11 cellular contexts compared by ENCODE assay signal in the genomic region with DNA sequence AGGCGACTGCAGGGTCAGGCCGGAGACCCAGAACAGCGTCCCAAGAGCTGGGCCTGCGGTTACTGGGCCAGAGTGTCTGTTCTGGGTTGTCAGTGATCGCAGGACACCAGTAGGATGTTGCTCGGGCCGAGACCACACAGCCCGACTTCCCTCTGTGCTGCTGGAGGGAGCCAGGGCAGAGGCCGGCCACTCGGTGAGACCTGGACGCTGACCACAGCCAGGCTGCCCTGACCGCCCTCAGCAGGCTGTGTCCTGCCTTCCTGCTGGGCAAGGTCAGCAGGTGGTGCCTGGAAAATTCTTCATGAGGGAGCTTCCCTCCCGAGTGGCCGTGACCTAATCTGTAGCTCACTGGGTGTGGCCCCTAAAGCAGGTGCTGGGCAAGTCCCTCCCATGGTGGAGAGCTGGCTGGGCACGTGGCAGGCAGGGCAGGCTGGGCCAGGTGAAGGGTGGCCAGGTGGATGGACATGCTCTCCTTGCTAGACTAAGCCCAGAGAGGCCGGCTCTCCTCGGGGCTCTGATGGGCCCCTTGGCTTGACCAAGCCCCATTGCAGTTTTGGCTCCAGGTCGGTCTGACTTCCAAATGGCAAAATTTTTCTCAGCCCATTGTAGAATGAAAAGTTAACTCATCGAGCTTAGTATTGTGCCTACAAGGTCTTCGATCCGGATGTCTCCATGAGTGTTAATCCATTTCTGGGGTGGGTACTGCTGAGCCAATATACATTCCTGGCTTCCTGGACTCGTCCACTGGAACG. TPM values are rescaled to one million over a fixed set of nuclear protein-coding genes. Genes with fewer than 3 reads are reported as not detected.
DNase-seq lines count a peak whose midpoint lies in the region; ATAC-seq and TF ChIP-seq lines count a peak whose summit lies in the region.
"Had no signal": no experiment of that assay in that cellular context is flagged by ENCODE, and none has a peak within 500 bp of the region (broad histone marks: within the 10 kb centered on the region; RNA-seq: fewer than 3 reads in every experiment).

No MANE protein-coding gene starts in this region.

- CTCF ChIA-PET in activated B cell treated with CpG ODN at 0.5 μM for 24 hours (lab: Charles Lee) = interaction anchor here (0.8 to 4.0 kb wide), 2 partner anchors 21 to 27 kb away, joined by 3 to 22 read pairs; no protein-coding TSS in a partner anchor

- no peak for ATAC-seq in natural killer cell treated with Interleukin-12 subunit alpha and Interleukin-12 subunit beta and Interleukin-15 and Interleukin-18, amount 100 ng/mL, for 72 hours
- ATAC-seq in natural killer cell (no peak), activated B cell treated with CpG ODN at 0.5 μM for 24 hours (ENCODE audit: low read depth) (no peak), lower lobe of right lung (no peak), HG03342 (IDR thresholded peaks at IDR 0.05; ENCODE audit: unreplicated experiment) (no peak)

- intact Hi-C loops in natural killer cell (cut with micrococcal nuclease) = no loop called here
- intact Hi-C loops in activated B cell treated with CpG ODN at 0.5 μM for 24 hours (cut with micrococcal nuclease) = loop anchor here (5.0 kb wide), 1 partner anchor 407 kb away; a partner anchor contains a TSS
- intact Hi-C loops in lower lobe of right lung (cut with DNase I) = no loop called here
- intact Hi-C loops in vagina (cut with DNase I) = no loop called here

- peak overlapping the region; percentile 66 for H3K4me3 Mint-ChIP-seq in natural killer cell treated with Interleukin-12 subunit alpha and Interleukin-12 subunit beta and Interleukin-15 and Interleukin-18, amount 100 ng/mL, for 72 hours
- H3K4me3 Mint-ChIP-seq in natural killer cell (no peak overlapping the region), activated B cell treated with CpG ODN at 0.5 μM for 24 hours (peak overlapping the region; percentile 87)

- H3K9me3 ChIP-seq in lower lobe of right lung (no peaks in the 10 kb centered on the region), vagina (no peaks in the 10 kb centered on the region)

- in situ Hi-C loops in GM13977 (cut with MboI; ENCODE audit: low pct_unique_long_range_greater_than_20kb, low sequenced_read_pairs, unreplicated experiment) = no loop called here

- H3K9me3 Mint-ChIP-seq in natural killer cell treated with Interleukin-12 subunit alpha and Interleukin-12 subunit beta and Interleukin-15 and Interleukin-18, amount 100 ng/mL, for 72 hours = no peaks in the 10 kb centered on the region
- H3K9me3 Mint-ChIP-seq in natural killer cell (no peaks in the 10 kb centered on the region), activated B cell treated with CpG ODN at 0.5 μM for 24 hours (no peaks in the 10 kb centered on the region)

- no peak for DNase-seq in natural killer cell treated with Interleukin-12 subunit alpha and Interleukin-12 subunit beta and Interleukin-15 and Interleukin-18, amount 100 ng/mL, for 72 hours (ENCODE audit: low spot score)
- DNase-seq in natural killer cell = no peak
- DNase-seq in activated B cell treated with CpG ODN at 0.5 μM for 24 hours = no peak
- DNase-seq in lower lobe of right lung = no peak
- no peak for DNase-seq in vagina (ENCODE audit: extremely low spot score in 2 of 2)
- no peak for DNase-seq in GM13977 (ENCODE audit: low spot score)
- no peak for DNase-seq in dermis blood vessel endothelial cell
- DNase-seq: activated CD8-positive, alpha-beta memory T cell treated with anti-CD3 and anti-CD28 coated beads for 24 hours; DMS53 had no signal

- H3K4me3 ChIP-seq in lower lobe of right lung (peak overlapping the region; percentile 68), vagina (peak overlapping the region; percentile 54 to 60)

- no peaks in the 10 kb centered on the region for H3K27me3 Mint-ChIP-seq in natural killer cell treated with Interleukin-12 subunit alpha and Interleukin-12 subunit beta and Interleukin-15 and Interleukin-18, amount 100 ng/mL, for 72 hours
- no peaks in the 10 kb centered on the region for H3K27me3 Mint-ChIP-seq in natural killer cell (ENCODE audit: low read depth in 2 of 2)
- H3K27me3 Mint-ChIP-seq in activated B cell treated with CpG ODN at 0.5 μM for 24 hours = no peaks in the 10 kb centered on the region

- TF ChIP-seq CTCF in natural killer cell (IDR thresholded peaks at IDR 0.05) (no peak), activated B cell treated with CpG ODN at 0.5 μM for 24 hours (IDR thresholded peaks at IDR 0.05) (no peak), lower lobe of right lung (IDR thresholded peaks at IDR 0.05) (no peak), vagina (IDR thresholded peaks at IDR 0.05) (no peak), GM13977 (IDR thresholded peaks at IDR 0.05; ENCODE audit: extremely low read depth, insufficient read depth, missing control alignments) (no peak)

- H3K4me1 ChIP-seq in lower lobe of right lung (peaks cover 72% of the 10 kb centered on the region), vagina (peaks cover 62% of the 10 kb centered on the region)

- H3K27ac ChIP-seq in lower lobe of right lung = peak overlapping the region; percentile 58
- peak overlapping the region; percentile 70 for H3K27ac ChIP-seq in vagina
- H3K27ac ChIP-seq: parathyroid adenoma had no signal

- no peaks in the 10 kb centered on the region for H3K36me3 ChIP-seq in lower lobe of right lung
- no peaks in the 10 kb centered on the region for H3K36me3 ChIP-seq in vagina

- H3K27me3 ChIP-seq in lower lobe of right lung (ENCODE audit: low read depth) (peaks cover 37% of the 10 kb centered on the region), vagina (peaks cover 6% of the 10 kb centered on the region)

- POLR2A ChIA-PET in activated B cell treated with CpG ODN at 0.5 μM for 24 hours (lab: Charles Lee) = interaction anchor here (0.7 to 7.0 kb wide), 6 partner anchors 7 to 151 kb away, joined by 3 to 147 read pairs (median 32); no protein-coding TSS in a partner anchor

- H3K27ac Mint-ChIP-seq in natural killer cell treated with Interleukin-12 subunit alpha and Interleukin-12 subunit beta and Interleukin-15 and Interleukin-18, amount 100 ng/mL, for 72 hours = no peak overlapping the region
- no peak overlapping the region for H3K27ac Mint-ChIP-seq in natural killer cell
- H3K27ac Mint-ChIP-seq in activated B cell treated with CpG ODN at 0.5 μM for 24 hours = no peak overlapping the region

- TF ChIP-seq POLR2A in vagina (IDR thresholded peaks at IDR 0.05) = no peak

- H3K36me3 Mint-ChIP-seq in natural killer cell treated with Interleukin-12 subunit alpha and Interleukin-12 subunit beta and Interleukin-15 and Interleukin-18, amount 100 ng/mL, for 72 hours = no peaks in the 10 kb centered on the region
- H3K36me3 Mint-ChIP-seq in natural killer cell (no peaks in the 10 kb centered on the region), activated B cell treated with CpG ODN at 0.5 μM for 24 hours (ENCODE audit: low read depth) (peaks cover 6% of the 10 kb centered on the region)

- peaks cover 7 to 12% of the 10 kb centered on the region in 2 donors for H3K4me1 Mint-ChIP-seq in natural killer cell treated with Interleukin-12 subunit alpha and Interleukin-12 subunit beta and Interleukin-15 and Interleukin-18, amount 100 ng/mL, for 72 hours (ENCODE audit: low read depth in 2 of 2)
- H3K4me1 Mint-ChIP-seq in natural killer cell (peaks cover 5 to 18% of the 10 kb centered on the region in 2 donors), activated B cell treated with CpG ODN at 0.5 μM for 24 hours (peaks cover 50% of the 10 kb centered on the region)

RNA-seq across cellular contexts. Expression of a gene that starts 1.9 kb away (rescaled TPM):
- total RNA-seq in natural killer cell treated with Interleukin-12 subunit alpha and Interleukin-12 subunit beta and Interleukin-15 and Interleukin-18, amount 100 ng/mL, for 72 hours = 10 to 100 TPM; 42.9 to 88.3 TPM
- total RNA-seq in natural killer cell (1 to 10 TPM in 2 of 3 donors, under 1 TPM in 1; 0.59 to 1.4 (median 1.1) TPM), activated B cell treated with CpG ODN at 0.5 μM for 24 hours (27.8 and 38.9 TPM in 2 replicates), lower lobe of right lung (72.4 TPM), vagina (45.9 TPM), dermis blood vessel endothelial cell (3.7 and 4.8 TPM in 2 replicates)
